ENCODE assay signal across 12 cellular contexts in the genomic region with DNA sequence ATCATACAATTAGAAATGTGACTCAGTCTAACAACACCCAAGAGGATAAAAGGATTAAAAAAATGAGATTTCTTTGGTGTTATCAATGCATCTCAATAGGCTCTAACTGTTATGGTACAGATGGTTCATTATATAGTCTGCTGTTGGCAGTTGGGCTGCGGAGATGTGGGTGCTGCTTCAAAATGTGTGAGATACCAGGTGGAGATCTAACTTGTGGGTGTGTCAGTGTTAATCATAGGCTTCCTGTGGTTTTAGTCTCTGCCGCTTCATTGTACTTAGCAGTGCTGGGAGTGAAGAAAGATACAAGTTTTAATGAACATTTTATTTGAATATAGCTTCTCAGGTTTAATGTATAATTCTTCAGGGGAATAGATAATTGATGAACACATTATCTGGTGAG.
DNase-seq lines count a peak whose midpoint lies in the region; ATAC-seq and TF ChIP-seq lines count a peak whose summit lies in the region.
"Had no signal": no experiment of that assay in that cellular context is flagged by ENCODE, and none has a peak within 500 bp of the region (broad histone marks: within the 10 kb centered on the region; RNA-seq: fewer than 3 reads in every experiment).

No MANE protein-coding gene starts in this region.

- H3K27me3 Mint-ChIP-seq in activated CD4-positive, alpha-beta T cell treated with anti-CD3 and anti-CD28 coated beads, Interleukin-2, amount 10 ng/mL, durations not matched to agents 7 days and 5 days, result no peaks in the 10 kb centered on the region
- no peaks in the 10 kb centered on the region for H3K27me3 Mint-ChIP-seq in central memory CD8-positive, alpha-beta T cell
- no peaks in the 10 kb centered on the region for H3K27me3 Mint-ChIP-seq in CD14-positive monocyte (ENCODE audit: low read depth in 3 of 3)
- H3K27me3 Mint-ChIP-seq: brain had no signal

- DNase-seq in M059J (ENCODE audit: low read depth), result peak; percentile 15
- peak; percentile 54 for DNase-seq in activated CD4-positive, alpha-beta T cell treated with anti-CD3 and anti-CD28 coated beads, Interleukin-2, amount 10 ng/mL, durations not matched to agents 7 days and 5 days
- peak; percentile 19 to 52 for DNase-seq in central memory CD8-positive, alpha-beta T cell (ENCODE audit: low spot score in 2 of 2)
- peak; percentile 2 to 14 for DNase-seq in stimulated activated CD8-positive, alpha-beta memory T cell treated with anti-CD3 and anti-CD28 coated beads, Interleukin-2, amount 100 ng/mL, for 1 hour (ENCODE audit: low read depth in 2 of 2)
- no peak for DNase-seq in NCI-H146 (lab: John Stamatoyannopoulos, UW)
- no peak for DNase-seq in posterior vena cava (ENCODE audit: low spot score)
- DNase-seq in cerebellum (ENCODE audit: low spot score), result no peak
- DNase-seq in CD14-positive monocyte (ENCODE audit: low spot score), result no peak
- DNase-seq: midbrain, NCI-H187 treated with DMSO at 0.1 percent for 48 hours had no signal

- H3K36me3 Mint-ChIP-seq in activated CD4-positive, alpha-beta T cell treated with anti-CD3 and anti-CD28 coated beads, Interleukin-2, amount 10 ng/mL, durations not matched to agents 7 days and 5 days (ENCODE audit: low read depth), result peaks cover 11% of the 10 kb centered on the region
- peaks cover 5% of the 10 kb centered on the region for H3K36me3 Mint-ChIP-seq in central memory CD8-positive, alpha-beta T cell (ENCODE audit: insufficient read depth)
- H3K36me3 Mint-ChIP-seq in CD14-positive monocyte, result peaks cover 31 to 42% of the 10 kb centered on the region in 2 donors

- H3K4me3 Mint-ChIP-seq in activated CD4-positive, alpha-beta T cell treated with anti-CD3 and anti-CD28 coated beads, Interleukin-2, amount 10 ng/mL, durations not matched to agents 7 days and 5 days, result peak overlapping the region; percentile 51
- peak overlapping the region; percentile 64 for H3K4me3 Mint-ChIP-seq in central memory CD8-positive, alpha-beta T cell
- H3K4me3 Mint-ChIP-seq in CD14-positive monocyte, result no peak overlapping the region
- H3K4me3 Mint-ChIP-seq: brain had no signal

- ATAC-seq in central memory CD8-positive, alpha-beta T cell (replicated peaks; ENCODE audit: extremely low read depth, poor library complexity, severe bottlenecking), result peak; percentile 97
- ATAC-seq: SK-N-SH treated with all-trans-retinoic acid at 6 μM for 48 hours had no signal

- peaks cover 36% of the 10 kb centered on the region for H3K4me1 Mint-ChIP-seq in activated CD4-positive, alpha-beta T cell treated with anti-CD3 and anti-CD28 coated beads, Interleukin-2, amount 10 ng/mL, durations not matched to agents 7 days and 5 days
- H3K4me1 Mint-ChIP-seq in central memory CD8-positive, alpha-beta T cell, result peaks cover 55% of the 10 kb centered on the region
- H3K4me1 Mint-ChIP-seq in CD14-positive monocyte, result no peaks in the 10 kb centered on the region

- H3K27ac Mint-ChIP-seq in activated CD4-positive, alpha-beta T cell treated with anti-CD3 and anti-CD28 coated beads, Interleukin-2, amount 10 ng/mL, durations not matched to agents 7 days and 5 days, result peak overlapping the region; percentile 69
- H3K27ac Mint-ChIP-seq in central memory CD8-positive, alpha-beta T cell (ENCODE audit: low read depth), result peak overlapping the region; percentile 54
- H3K27ac Mint-ChIP-seq in CD14-positive monocyte, result peak overlapping the region in 1 of 7 donors; percentile 22

- peaks cover 3% of the 10 kb centered on the region for H3K9me3 Mint-ChIP-seq in activated CD4-positive, alpha-beta T cell treated with anti-CD3 and anti-CD28 coated beads, Interleukin-2, amount 10 ng/mL, durations not matched to agents 7 days and 5 days
- no peaks in the 10 kb centered on the region for H3K9me3 Mint-ChIP-seq in central memory CD8-positive, alpha-beta T cell
- H3K9me3 Mint-ChIP-seq in CD14-positive monocyte, result no peaks in the 10 kb centered on the region

- CTCF ChIA-PET in activated CD4-positive, alpha-beta T cell treated with anti-CD3 and anti-CD28 coated beads, Interleukin-2, amount 10 ng/mL, durations not matched to agents 7 days and 5 days (lab: Charles Lee), result no interaction called here

- POLR2A ChIA-PET in activated CD4-positive, alpha-beta T cell treated with anti-CD3 and anti-CD28 coated beads, Interleukin-2, amount 10 ng/mL, durations not matched to agents 7 days and 5 days (lab: Charles Lee), result no interaction called here

- intact Hi-C loops in posterior vena cava (cut with DNase I), result no loop called here
- intact Hi-C loops in CD14-positive monocyte (cut with micrococcal nuclease), result no loop called here

- no peak for TF ChIP-seq CTCF in CD14-positive monocyte (IDR thresholded peaks at IDR 0.05)

Comparison
In these comparisons a context has a peak if more than half of its experiments do, and no peak if none do; other contexts are left out.
1. DNase-seq: peak in M059J (single experiment), activated CD4-positive, alpha-beta T cell treated with anti-CD3 and anti-CD28 coated beads, Interleukin-2, amount 10 ng/mL, durations not matched to agents 7 days and 5 days (single experiment), central memory CD8-positive, alpha-beta T cell (2 of 2) and stimulated activated CD8-positive, alpha-beta memory T cell treated with anti-CD3 and anti-CD28 coated beads, Interleukin-2, amount 100 ng/mL, for 1 hour (2 of 2); none in NCI-H146 (single experiment), posterior vena cava (single experiment), cerebellum (single experiment) and CD14-positive monocyte (single experiment).
2. H3K4me3 Mint-ChIP-seq: peak in activated CD4-positive, alpha-beta T cell treated with anti-CD3 and anti-CD28 coated beads, Interleukin-2, amount 10 ng/mL, durations not matched to agents 7 days and 5 days (single experiment) and central memory CD8-positive, alpha-beta T cell (single experiment); none in CD14-positive monocyte (0 of 2).